12 cellular contexts compared by ENCODE assay signal in genomic region chr17:16106161-16106891, GRCh38.
DNase-seq lines count a peak whose midpoint lies in the region; ATAC-seq and TF ChIP-seq lines count a peak whose summit lies in the region.
"Had no signal": no experiment of that assay in that cellular context is flagged by ENCODE, and none has a peak within 500 bp of the region (broad histone marks: within the 10 kb centered on the region; RNA-seq: fewer than 3 reads in every experiment).

No MANE protein-coding gene starts in this region.

- POLR2A ChIA-PET in HEK293T (lab: Yijun Ruan, JAX), result no interaction called here

- CTCF ChIA-PET in HEK293T (lab: Yijun Ruan, JAX), result no interaction called here

- DNase-seq in A172 (ENCODE audit: low spot score), result peak; percentile 24
- DNase-seq in MV-4-11 (lab: John Stamatoyannopoulos, UW), result peak; percentile 3
- peak; percentile 53 to 81 for DNase-seq in dermis microvascular lymphatic vessel endothelial cell (ENCODE audit: low read depth in 2 of 2)
- DNase-seq in lung microvascular endothelial cell (ENCODE audit: low read depth in 2 of 2), result peak; percentile 64 to 92
- DNase-seq in Kasumi-1 (lab: John Stamatoyannopoulos, UW), result no peak
- no peak for DNase-seq in HEK293T (ENCODE audit: extremely low spot score)
- DNase-seq in NCI-H524 treated with DMSO at 0.1 percent for 48 hours (lab: John Stamatoyannopoulos, UW), result no peak
- DNase-seq: CD8-positive, alpha-beta T cell; left cardiac atrium; NCI-H226; stimulated activated CD4-positive, alpha-beta T cell treated with anti-CD3 and anti-CD28 coated beads, Interleukin-2, amount 100 ng/mL, for 24 hours had no signal

- ATAC-seq in HG03097 (IDR thresholded peaks at IDR 0.05; ENCODE audit: low FRiP score, unreplicated experiment), result no peak
- ATAC-seq: CD8-positive, alpha-beta T cell had no signal

TF ChIP-seq in HEK293T, 16 proteins besides CTCF, POLR2A, EP300 and RAD21:
- TF ChIP-seq NFRKB (IDR thresholded peaks at IDR 0.05) (no peak), PKNOX1 (IDR thresholded peaks at IDR 0.05) (no peak), SUZ12 (IDR thresholded peaks at IDR 0.05) (no peak), FOXA1 (IDR thresholded peaks at IDR 0.05) (no peak)

Comparison
In these comparisons a context has a peak if more than half of its experiments do, and no peak if none do; other contexts are left out.
1. DNase-seq: peak in A172 (single experiment), MV-4-11 (single experiment), dermis microvascular lymphatic vessel endothelial cell (2 of 2) and lung microvascular endothelial cell (2 of 2); none in Kasumi-1 (0 of 2), HEK293T (single experiment) and NCI-H524 treated with DMSO at 0.1 percent for 48 hours (single experiment).